ENCODE assay signal across 15 cellular contexts in genomic region chr1:236638935-236639334, GRCh38. TPM values are rescaled to one million over a fixed set of nuclear protein-coding genes. Genes with fewer than 3 reads are reported as not detected.
DNase-seq lines count a peak whose midpoint lies in the region; ATAC-seq and TF ChIP-seq lines count a peak whose summit lies in the region.
"Had no signal": no experiment of that assay in that cellular context is flagged by ENCODE, and none has a peak within 500 bp of the region (broad histone marks: within the 10 kb centered on the region; RNA-seq: fewer than 3 reads in every experiment).

No MANE protein-coding gene starts in this region.

- POLR2A ChIA-PET in PC-9 (lab: Charles Lee; ENCODE audit: unreplicated experiment), result no interaction called here

- H2AFZ ChIP-seq in PC-9, result no peak overlapping the region

- CTCF ChIA-PET in PC-9 (lab: Charles Lee), result no interaction called here

- H3K79me2 ChIP-seq in PC-9 (ENCODE audit: low read depth), result no peaks in the 10 kb centered on the region

- no peaks in the 10 kb centered on the region for H3K4me1 ChIP-seq in PC-9 (replicated peaks; ENCODE audit: insufficient read depth)
- H3K4me1 ChIP-seq: Caco-2 had no signal

- peak; percentile 66 for ATAC-seq in Right ventricle myocardium inferior
- no peak for ATAC-seq in GM18520 (IDR thresholded peaks at IDR 0.05; ENCODE audit: unreplicated experiment)

- intact Hi-C loops in Right ventricle myocardium inferior (cut with DNase I) (no loop called here), cardiac septum (cut with DNase I) (no loop called here), PC-9 (cut with micrococcal nuclease; ENCODE audit: unreplicated experiment) (no loop called here)

- H3K4me3 ChIP-seq in coronary artery (peak overlapping the region; percentile 44), PC-9 (no peak overlapping the region)

- DNase-seq in Right ventricle myocardium inferior (ENCODE audit: missing footprints), result no peak
- no peak for DNase-seq in cardiac septum (ENCODE audit: low spot score)
- DNase-seq in coronary artery (ENCODE audit: low spot score), result no peak
- DNase-seq in left kidney (ENCODE audit: low read depth, low spot score), result peak; percentile 9
- DNase-seq in PC-9, result no peak
- no peak for DNase-seq in medulla oblongata (ENCODE audit: extremely low spot score)
- DNase-seq: Caco-2, DMS79, H9, NCI-H1048, NCI-H748 treated with DMSO at 0.1 percent for 48 hours, SK-N-SH had no signal

- peaks cover 82% of the 10 kb centered on the region for H3K27me3 ChIP-seq in PC-9 (ENCODE audit: insufficient read depth, low read depth)

- TF ChIP-seq CTCF in coronary artery (IDR thresholded peaks at IDR 0.05) (no peak), PC-9 (conservative IDR thresholded peaks at IDR 0.05) (no peak)

- H3F3A ChIP-seq in PC-9 (ENCODE audit: insufficient read depth, low read depth), result no peaks in the 10 kb centered on the region

- H3K27ac ChIP-seq in coronary artery, result no peak overlapping the region
- no peak overlapping the region for H3K27ac ChIP-seq in PC-9

- H4K20me1 ChIP-seq in PC-9 (ENCODE audit: insufficient read depth), result no peaks in the 10 kb centered on the region

- no peaks in the 10 kb centered on the region for H3K36me3 ChIP-seq in PC-9 (ENCODE audit: low read depth)

- no peaks in the 10 kb centered on the region for H3K9me3 ChIP-seq in PC-9 (ENCODE audit: insufficient read depth, low read depth)
- H3K9me3 ChIP-seq: Caco-2, SK-N-SH had no signal

- H3K9me2 ChIP-seq in PC-9 (ENCODE audit: insufficient read depth), result no peaks in the 10 kb centered on the region
- H3K9me2 ChIP-seq: SK-N-SH had no signal

- H3K4me2 ChIP-seq in PC-9, result no peak overlapping the region
- H3K4me2 ChIP-seq: SK-N-SH had no signal

- BruUV-seq in PC-9 (replicated peaks; lab: Mats Ljungman, UMichigan), result no TSS peak

RNA-seq across cellular contexts. Expression of gene HEATR1, which starts 34.6 kb away (rescaled TPM):
- total RNA-seq in Right ventricle myocardium inferior (9.6 TPM), cardiac septum (12.6 TPM), PC-9 (2021) (34.3 and 43.0 TPM in 2 replicates)

RNA-seq across cellular contexts. Expression of gene ACTN2, which starts 47.4 kb away (rescaled TPM):
- total RNA-seq in Right ventricle myocardium inferior (2,525 TPM), cardiac septum (3,389 TPM), PC-9 (2021) (not detected in 2 replicates)
- total RNA-seq: Caco-2, MCF 10A, PC-3 had no signal

Comparison
In these comparisons a context has a peak if more than half of its experiments do, and no peak if none do; other contexts are left out.
1. RNA of gene ACTN2, which starts 47.4 kb away (total RNA-seq): 3,389 TPM in cardiac septum (single experiment) and 2,525 TPM in Right ventricle myocardium inferior (single experiment); not detected in PC-9; every median in the first group is over 1,000 times any median in the second.